ENCODE assay signal across 10 cellular contexts in genomic region chr19:12834976-12835757, GRCh38. TPM values are rescaled to one million over a fixed set of nuclear protein-coding genes. Genes with fewer than 3 reads are reported as not detected.
DNase-seq lines count a peak whose midpoint lies in the region; ATAC-seq and TF ChIP-seq lines count a peak whose summit lies in the region.
"Had no signal": no experiment of that assay in that cellular context is flagged by ENCODE, and none has a peak within 500 bp of the region (broad histone marks: within the 10 kb centered on the region; RNA-seq: fewer than 3 reads in every experiment).

No MANE protein-coding gene starts in this region.

- H3K27me3 ChIP-seq in naive thymus-derived CD4-positive, alpha-beta T cell (ENCODE audit: control insufficient read depth in 2 of 2, insufficient read depth in 2 of 2, low read length in 2 of 2), result peaks cover 28 to 42% of the 10 kb centered on the region in 2 donors

- H3K36me3 Mint-ChIP-seq in activated CD8-positive, alpha-beta T cell treated with anti-CD3 and anti-CD28 coated beads for 36 hours (ENCODE audit: low read depth), result no peaks in the 10 kb centered on the region
- peaks cover 0 to 4% (median 0%) of the 10 kb centered on the region in 5 donors for H3K36me3 Mint-ChIP-seq in naive thymus-derived CD4-positive, alpha-beta T cell

- H3K4me1 Mint-ChIP-seq in activated CD8-positive, alpha-beta T cell treated with anti-CD3 and anti-CD28 coated beads for 36 hours (ENCODE audit: low read depth), result peaks cover 32% of the 10 kb centered on the region
- peaks cover 7 to 46% (median 31%) of the 10 kb centered on the region in 7 donors for H3K4me1 Mint-ChIP-seq in naive thymus-derived CD4-positive, alpha-beta T cell

- H3K36me3 ChIP-seq in naive thymus-derived CD4-positive, alpha-beta T cell (ENCODE audit: control insufficient read depth in 2 of 3, insufficient read depth in 3 of 3, low read length in 3 of 3), result no peaks in the 10 kb centered on the region

- peaks cover 76% of the 10 kb centered on the region for H3K27me3 Mint-ChIP-seq in activated CD8-positive, alpha-beta T cell treated with anti-CD3 and anti-CD28 coated beads for 36 hours
- peaks cover 73 to 76% (median 74%) of the 10 kb centered on the region in 5 donors for H3K27me3 Mint-ChIP-seq in naive thymus-derived CD4-positive, alpha-beta T cell

- H3K4me3 Mint-ChIP-seq in activated CD8-positive, alpha-beta T cell treated with anti-CD3 and anti-CD28 coated beads for 36 hours, result no peak overlapping the region
- peak overlapping the region in 6 of 10 donors; percentile 50 to 73 (median 63) for H3K4me3 Mint-ChIP-seq in naive thymus-derived CD4-positive, alpha-beta T cell

- peaks cover 8 to 10% of the 10 kb centered on the region in 2 donors for H3K4me1 ChIP-seq in naive thymus-derived CD4-positive, alpha-beta T cell (ENCODE audit: control insufficient read depth in 2 of 2, insufficient read depth in 2 of 2, low read length in 2 of 2)

- CTCF ChIA-PET in activated CD8-positive, alpha-beta T cell treated with anti-CD3 and anti-CD28 coated beads for 36 hours (lab: Charles Lee), result interaction anchor here (1.0 to 1.5 kb wide), 3 partner anchors 11 to 78 kb away, joined by 3 to 13 read pairs (median 5); no protein-coding TSS in a partner anchor
- CTCF ChIA-PET in naive thymus-derived CD4-positive, alpha-beta T cell (lab: Charles Lee), result interaction anchor here (0.7 kb wide), 1 partner anchor 222 kb away, joined by 4 read pairs; no protein-coding TSS in a partner anchor

- no peak overlapping the region for H3K27ac Mint-ChIP-seq in activated CD8-positive, alpha-beta T cell treated with anti-CD3 and anti-CD28 coated beads for 36 hours
- H3K27ac Mint-ChIP-seq in naive thymus-derived CD4-positive, alpha-beta T cell, result no peak overlapping the region

- ATAC-seq in activated CD8-positive, alpha-beta T cell treated with anti-CD3 and anti-CD28 coated beads for 36 hours, result no peak
- peak; percentile 26 for ATAC-seq in naive thymus-derived CD4-positive, alpha-beta T cell
- ATAC-seq in sciatic nerve, result no peak

- no peak for TF ChIP-seq CTCF in activated CD8-positive, alpha-beta T cell treated with anti-CD3 and anti-CD28 coated beads for 36 hours (IDR thresholded peaks at IDR 0.05)

- peak; percentile 85 for DNase-seq in DMS 273 (lab: John Stamatoyannopoulos, UW; ENCODE audit: unreplicated experiment)
- no peak for DNase-seq in DMS 273 treated with DMSO at 0.1 percent for 48 hours (lab: John Stamatoyannopoulos, UW)
- DNase-seq in Jurkat, Clone E6-1 (ENCODE audit: low read depth, low spot score), result peak; percentile 36
- peak; percentile 51 for DNase-seq in activated CD8-positive, alpha-beta T cell treated with anti-CD3 and anti-CD28 coated beads for 36 hours
- DNase-seq in naive thymus-derived CD4-positive, alpha-beta T cell, result peak in 1 of 9 donors; percentile 41
- no peak for DNase-seq in NOMO-1 (lab: John Stamatoyannopoulos, UW; ENCODE audit: unreplicated experiment in 2 of 2)
- DNase-seq in sciatic nerve (ENCODE audit: low spot score), result no peak
- no peak for DNase-seq in activated CD8-positive, alpha-beta memory T cell treated with anti-CD3 and anti-CD28 coated beads, Interleukin-2, amount 50 U/mL, for 4 hours
- DNase-seq: 8988T had no signal

- H3K9me3 ChIP-seq in naive thymus-derived CD4-positive, alpha-beta T cell (ENCODE audit: control insufficient read depth in 2 of 3, low read length in 3 of 3), result no peaks in the 10 kb centered on the region

- intact Hi-C loops in activated CD8-positive, alpha-beta T cell treated with anti-CD3 and anti-CD28 coated beads for 36 hours (cut with micrococcal nuclease), result no loop called here
- intact Hi-C loops in naive thymus-derived CD4-positive, alpha-beta T cell (cut with micrococcal nuclease), result loop anchor here in 1 of 2 donors (5.0 kb wide), 1 partner anchor 33 kb away; the partner anchor contains the start of genes PRDX2 and THSD8
- intact Hi-C loops in sciatic nerve (cut with DNase I), result no loop called here

- no peak overlapping the region for H3K27ac ChIP-seq in naive thymus-derived CD4-positive, alpha-beta T cell (ENCODE audit: low read depth, low read length)

- POLR2A ChIA-PET in activated CD8-positive, alpha-beta T cell treated with anti-CD3 and anti-CD28 coated beads for 36 hours (lab: Charles Lee), result interaction anchor here (1.3 to 1.4 kb wide), 3 partner anchors 11 to 98 kb away, joined by 3 read pairs; partner anchors contain the start of genes FARSA and GET3
- POLR2A ChIA-PET in naive thymus-derived CD4-positive, alpha-beta T cell (lab: Charles Lee), result interaction anchor here (0.8 kb wide), 1 partner anchor 12 kb away, joined by 3 read pairs; no protein-coding TSS in a partner anchor

- H3K4me3 ChIP-seq in Jurkat, Clone E6-1 (ENCODE audit: low read length), result no peak overlapping the region
- H3K4me3 ChIP-seq in naive thymus-derived CD4-positive, alpha-beta T cell (ENCODE audit: low read length), result no peak overlapping the region

- H3K9me3 Mint-ChIP-seq in activated CD8-positive, alpha-beta T cell treated with anti-CD3 and anti-CD28 coated beads for 36 hours, result peaks cover 1% of the 10 kb centered on the region
- peaks cover 0 to 15% (median 5%) of the 10 kb centered on the region in 11 donors for H3K9me3 Mint-ChIP-seq in naive thymus-derived CD4-positive, alpha-beta T cell

RNA-seq across cellular contexts. Expression of gene RTBDN, which starts 0.8 kb away (rescaled TPM):
- polyA plus RNA-seq in Jurkat, Clone E6-1 (2012; ENCODE audit: insufficient read depth, insufficient read length), result 0.93 TPM
- total RNA-seq in activated CD8-positive, alpha-beta T cell treated with anti-CD3 and anti-CD28 coated beads for 36 hours, result not detected
- total RNA-seq in naive thymus-derived CD4-positive, alpha-beta T cell, result not detected
- not detected for polyA plus RNA-seq in naive thymus-derived CD4-positive, alpha-beta T cell
- total RNA-seq in sciatic nerve, result not detected
- total RNA-seq: epithelial cell of proximal tubule had no signal

RNA-seq across cellular contexts. Expression of gene MAST1, which starts 3.1 kb away (rescaled TPM):
- 33.4 TPM for polyA plus RNA-seq in Jurkat, Clone E6-1 (2012; ENCODE audit: insufficient read depth, insufficient read length)
- 1 to 10 TPM; 2.4 to 3.0 TPM for total RNA-seq in activated CD8-positive, alpha-beta T cell treated with anti-CD3 and anti-CD28 coated beads for 36 hours
- under 1 TPM in 4 of 5 experiments, not detected in 1; 0.51 to 0.93 (median 0.71) TPM for total RNA-seq in naive thymus-derived CD4-positive, alpha-beta T cell
- polyA plus RNA-seq in naive thymus-derived CD4-positive, alpha-beta T cell, result 1 to 10 TPM in 1 of 2 donors, under 1 TPM in 1; 0.70 to 3.5 TPM
- 0.31 TPM for total RNA-seq in sciatic nerve

RNA-seq across cellular contexts. Expression of gene RNASEH2A, which starts 28.8 kb away (rescaled TPM):
- 144 TPM for polyA plus RNA-seq in Jurkat, Clone E6-1 (2012; ENCODE audit: insufficient read depth, insufficient read length)
- 10 to 100 TPM; 40.3 to 44.1 TPM for total RNA-seq in activated CD8-positive, alpha-beta T cell treated with anti-CD3 and anti-CD28 coated beads for 36 hours
- 10 to 100 TPM in 2 of 5 experiments, 1 to 10 TPM in 3; 1.6 to 30.9 (median 9.3) TPM for total RNA-seq in naive thymus-derived CD4-positive, alpha-beta T cell
- 10 to 100 TPM; 20.3 to 20.4 TPM for polyA plus RNA-seq in naive thymus-derived CD4-positive, alpha-beta T cell
- total RNA-seq in sciatic nerve, result 5.1 TPM

RNA-seq across cellular contexts. Expression of gene THSD8, which starts 33.3 kb away (rescaled TPM):
- polyA plus RNA-seq in Jurkat, Clone E6-1 (2012; ENCODE audit: insufficient read depth, insufficient read length), result 89.2 TPM
- 10 to 100 TPM; 31.1 to 36.2 TPM for total RNA-seq in activated CD8-positive, alpha-beta T cell treated with anti-CD3 and anti-CD28 coated beads for 36 hours
- total RNA-seq in naive thymus-derived CD4-positive, alpha-beta T cell, result 10 to 100 TPM in 1 of 5 experiments, 1 to 10 TPM in 2, under 1 TPM in 1, not detected in 1; 0.80 to 18.9 (median 2.1) TPM
- not detected for polyA plus RNA-seq in naive thymus-derived CD4-positive, alpha-beta T cell
- total RNA-seq in sciatic nerve, result 2.4 TPM
- total RNA-seq: epithelial cell of proximal tubule had no signal

RNA-seq across cellular contexts. Expression of gene PRDX2, which starts 33.6 kb away (rescaled TPM):
- 291 TPM for polyA plus RNA-seq in Jurkat, Clone E6-1 (2012; ENCODE audit: insufficient read depth, insufficient read length)
- total RNA-seq in activated CD8-positive, alpha-beta T cell treated with anti-CD3 and anti-CD28 coated beads for 36 hours, result 100 to 1,000 TPM; 251 to 262 TPM
- total RNA-seq in naive thymus-derived CD4-positive, alpha-beta T cell, result 100 to 1,000 TPM in 3 of 5 experiments, 10 to 100 TPM in 2; 75.1 to 297 (median 117) TPM
- 100 to 1,000 TPM; 313 to 359 TPM for polyA plus RNA-seq in naive thymus-derived CD4-positive, alpha-beta T cell
- total RNA-seq in sciatic nerve, result 117 TPM

Comparison
In these comparisons a context has a peak if more than half of its experiments do, and no peak if none do; other contexts are left out.
1. DNase-seq: peak in DMS 273 (single experiment), Jurkat, Clone E6-1 (single experiment) and activated CD8-positive, alpha-beta T cell treated with anti-CD3 and anti-CD28 coated beads for 36 hours (single experiment); none in DMS 273 treated with DMSO at 0.1 percent for 48 hours (single experiment), NOMO-1 (0 of 2), sciatic nerve (single experiment) and activated CD8-positive, alpha-beta memory T cell treated with anti-CD3 and anti-CD28 coated beads, Interleukin-2, amount 50 U/mL, for 4 hours (single experiment).